21 cellular contexts compared by ENCODE assay signal in the genomic region with DNA sequence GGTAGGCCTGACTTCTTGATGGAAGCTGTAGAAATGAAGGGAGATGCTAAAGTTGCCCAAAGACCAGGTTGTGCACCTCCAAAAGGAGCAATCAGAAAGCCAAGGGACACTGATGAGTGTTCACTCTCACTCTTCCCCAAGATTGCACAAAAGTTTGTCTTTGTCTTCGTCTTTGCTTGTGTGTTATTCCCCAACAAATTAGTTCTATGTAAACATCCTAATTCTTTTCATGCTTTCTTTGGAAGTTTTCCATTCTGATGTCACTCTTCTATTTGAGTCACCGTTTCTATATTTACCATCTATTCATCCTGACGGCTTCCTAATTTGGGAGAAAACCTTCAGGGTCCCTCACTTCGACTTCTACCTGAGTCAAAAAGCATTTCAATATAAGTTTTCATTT. TPM values are rescaled to one million over a fixed set of nuclear protein-coding genes. Genes with fewer than 3 reads are reported as not detected.
DNase-seq lines count a peak whose midpoint lies in the region; TF ChIP-seq lines count a peak whose summit lies in the region.
"Had no signal": no experiment of that assay in that cellular context is flagged by ENCODE, and none has a peak within 500 bp of the region (broad histone marks: within the 10 kb centered on the region; RNA-seq: fewer than 3 reads in every experiment).

No MANE protein-coding gene starts in this region.

- peaks cover 16% of the 10 kb centered on the region for H3K27me3 Mint-ChIP-seq in T-helper 2 cell treated with Interferon-gamma antibody and Interleukin-4, amounts not matched to agents 5 μg/mL and 100 μg/mL, for 36 hours (ENCODE audit: low read depth)
- peaks cover 8% of the 10 kb centered on the region for H3K27me3 Mint-ChIP-seq in type B pancreatic cell

- no peak overlapping the region for H3K23ac ChIP-seq in mesenchymal stem cell (ENCODE audit: low read length in 2 of 2)

- H4K8ac ChIP-seq in mesenchymal stem cell (ENCODE audit: low read length), result no peak overlapping the region

- peaks cover 3% of the 10 kb centered on the region for H3K4me1 ChIP-seq in OCI-LY7 (ENCODE audit: insufficient read depth, low read length, poor library complexity, severe bottlenecking)
- H3K4me1 ChIP-seq in mesenchymal stem cell (ENCODE audit: control insufficient read depth, insufficient read depth, low read depth, low read length), result peaks cover 9% of the 10 kb centered on the region
- H3K4me1 ChIP-seq: colonic mucosa, suprapubic skin had no signal

- H3K79me2 ChIP-seq in OCI-LY7 (ENCODE audit: insufficient read depth, low read depth, low read length), result no peaks in the 10 kb centered on the region

- H3K9me2 ChIP-seq in OCI-LY7 (ENCODE audit: insufficient read depth, low read length), result no peaks in the 10 kb centered on the region

- no peak overlapping the region for H3K4me3 ChIP-seq in OCI-LY7 (ENCODE audit: low read depth, low read length, poor library complexity, severe bottlenecking)
- H3K4me3 ChIP-seq in mesenchymal stem cell (ENCODE audit: insufficient read depth in 1 of 2, low read depth in 1 of 2, low read length in 2 of 2), result no peak overlapping the region
- H3K4me3 ChIP-seq: colonic mucosa, left lung, right atrium auricular region, suprapubic skin had no signal

- no peaks in the 10 kb centered on the region for H3K79me1 ChIP-seq in mesenchymal stem cell (replicated peaks; ENCODE audit: low read length, poor library complexity, severe bottlenecking)

- H3K36me3 Mint-ChIP-seq in T-helper 2 cell treated with Interferon-gamma antibody and Interleukin-4, amounts not matched to agents 5 μg/mL and 100 μg/mL, for 36 hours (ENCODE audit: low read depth), result no peaks in the 10 kb centered on the region
- H3K36me3 Mint-ChIP-seq in type B pancreatic cell, result no peaks in the 10 kb centered on the region

- no peak overlapping the region for H2AK5ac ChIP-seq in mesenchymal stem cell (ENCODE audit: low read length, severe bottlenecking)

- H2BK15ac ChIP-seq in mesenchymal stem cell (ENCODE audit: low read depth, poor library complexity, severe bottlenecking), result no peak overlapping the region

- H3K9me3 Mint-ChIP-seq in T-helper 2 cell treated with Interferon-gamma antibody and Interleukin-4, amounts not matched to agents 5 μg/mL and 100 μg/mL, for 36 hours, result no peaks in the 10 kb centered on the region
- H3K9me3 Mint-ChIP-seq in type B pancreatic cell, result no peaks in the 10 kb centered on the region
- H3K9me3 Mint-ChIP-seq: activated CD4-positive, alpha-beta T cell treated with anti-CD3 and anti-CD28 coated beads, Interleukin-2, amount 10 ng/mL, durations not matched to agents 7 days and 5 days had no signal

- peak; percentile 20 for DNase-seq in COLO829 (ENCODE audit: low spot score)
- no peak for DNase-seq in OCI-LY7 (ENCODE audit: low spot score)
- peak; percentile 50 for DNase-seq in dedifferentiated amniotic fluid mesenchymal stem cell (ENCODE audit: extremely low spot score)
- peak; percentile 85 for DNase-seq in mesenchymal stem cell
- no peak for DNase-seq in germinal center (ENCODE audit: low spot score)
- no peak for DNase-seq in COR-L47 (lab: John Stamatoyannopoulos, UW)
- no peak for DNase-seq in T-helper 2 cell treated with Interferon-gamma antibody and Interleukin-4, amounts not matched to agents 5 μg/mL and 100 μg/mL, for 36 hours (ENCODE audit: low spot score)
- no peak for DNase-seq in type B pancreatic cell (ENCODE audit: extremely low spot score, unreplicated experiment)
- DNase-seq: activated CD4-positive, alpha-beta T cell treated with anti-CD3 and anti-CD28 coated beads, Interleukin-2, amount 10 ng/mL, durations not matched to agents 7 days and 5 days; activated gamma-delta T cell treated with Interleukin-2 at 50 U/mL for 16 hours; anterior cingulate cortex; colonic mucosa; DND-41; Karpas-422; left lung; NCI-H1105; stimulated activated CD4-positive, alpha-beta T cell treated with anti-CD3 and anti-CD28 coated beads, Interleukin-15, amount 100 ng/mL, for 24 hours; T-helper 1 cell had no signal

- H3K4ac ChIP-seq in mesenchymal stem cell (ENCODE audit: low read depth in 1 of 2, low read length in 2 of 2), result no peak overlapping the region

- H2BK12ac ChIP-seq in mesenchymal stem cell (ENCODE audit: low read length in 2 of 2), result no peak overlapping the region

- H3K18ac ChIP-seq in mesenchymal stem cell (ENCODE audit: low read depth in 1 of 2, low read length in 2 of 2), result no peak overlapping the region

- no peak overlapping the region for H3K4me2 ChIP-seq in OCI-LY7 (ENCODE audit: low read length)
- no peak overlapping the region for H3K4me2 ChIP-seq in mesenchymal stem cell (ENCODE audit: low read length, poor library complexity, severe bottlenecking)

- no peaks in the 10 kb centered on the region for H3K36me3 ChIP-seq in OCI-LY7 (ENCODE audit: insufficient read depth, low read length)
- H3K36me3 ChIP-seq in mesenchymal stem cell (ENCODE audit: control insufficient read depth in 1 of 2, insufficient read depth in 2 of 2, low read depth in 1 of 2, low read length in 2 of 2), result no peaks in the 10 kb centered on the region
- H3K36me3 ChIP-seq: colonic mucosa, left lung, right atrium auricular region, suprapubic skin had no signal

- CTCF ChIA-PET in OCI-LY7 (lab: Charles Lee; ENCODE audit: unreplicated experiment), result interaction anchor here (1.0 kb wide), 1 partner anchor 23 kb away, joined by 3 read pairs; no protein-coding TSS in a partner anchor

- peaks cover 9% of the 10 kb centered on the region for H3K4me1 Mint-ChIP-seq in T-helper 2 cell treated with Interferon-gamma antibody and Interleukin-4, amounts not matched to agents 5 μg/mL and 100 μg/mL, for 36 hours (ENCODE audit: low read depth)
- H3K4me1 Mint-ChIP-seq in type B pancreatic cell (ENCODE audit: unreplicated experiment), result peaks cover 5% of the 10 kb centered on the region

- H2BK5ac ChIP-seq in mesenchymal stem cell (ENCODE audit: low read depth, low read length, poor library complexity, severe bottlenecking), result no peak overlapping the region

- H2AFZ ChIP-seq in OCI-LY7 (ENCODE audit: low read length), result 0 out of 2 replicates have a peak overlapping the region, but pooled peaks have one; percentile 6
- H2AFZ ChIP-seq in mesenchymal stem cell (ENCODE audit: low read depth, low read length), result no peak overlapping the region

- no peaks in the 10 kb centered on the region for H4K20me1 ChIP-seq in OCI-LY7 (ENCODE audit: insufficient read depth, low read length)

- H3K27me3 ChIP-seq in mesenchymal stem cell (ENCODE audit: control insufficient read depth in 1 of 2, insufficient read depth in 1 of 2, low read length in 2 of 2), result peaks cover 2 to 6% of the 10 kb centered on the region in 2 experiments
- H3K27me3 ChIP-seq: colonic mucosa, right atrium auricular region had no signal

- H3K9me3 ChIP-seq in OCI-LY7 (ENCODE audit: low read length), result no peaks in the 10 kb centered on the region
- no peaks in the 10 kb centered on the region for H3K9me3 ChIP-seq in mesenchymal stem cell (ENCODE audit: control insufficient read depth, low read length)
- H3K9me3 ChIP-seq: colonic mucosa, left lung, right atrium auricular region, suprapubic skin had no signal

- BruUV-seq in OCI-LY7 (replicated peaks; lab: Mats Ljungman, UMichigan), result no TSS peak

- H3K4me3 Mint-ChIP-seq in T-helper 2 cell treated with Interferon-gamma antibody and Interleukin-4, amounts not matched to agents 5 μg/mL and 100 μg/mL, for 36 hours, result no peak overlapping the region
- no peak overlapping the region for H3K4me3 Mint-ChIP-seq in type B pancreatic cell
- H3K4me3 Mint-ChIP-seq: activated CD4-positive, alpha-beta T cell treated with anti-CD3 and anti-CD28 coated beads, Interleukin-2, amount 10 ng/mL, durations not matched to agents 7 days and 5 days had no signal

- H3K14ac ChIP-seq in mesenchymal stem cell (ENCODE audit: low read length in 2 of 2), result no peak overlapping the region

- H3K9ac ChIP-seq in mesenchymal stem cell (ENCODE audit: low read length), result no peak overlapping the region

- WGBS in mesenchymal stem cell, result 5% methylated on average over 4 of the region's 4 CpGs

- H3K27ac ChIP-seq in OCI-LY7 (ENCODE audit: low read depth, low read length, poor library complexity, severe bottlenecking), result no peak overlapping the region
- H3K27ac ChIP-seq in mesenchymal stem cell (ENCODE audit: low read length, poor library complexity, severe bottlenecking), result no peak overlapping the region
- H3K27ac ChIP-seq: colonic mucosa, left lung, right atrium auricular region, suprapubic skin had no signal

- TF ChIP-seq CTCF in OCI-LY7 (conservative IDR thresholded peaks at IDR 0.05; ENCODE audit: low read length), result no peak
- no peak for TF ChIP-seq CTCF in type B pancreatic cell (conservative IDR thresholded peaks at IDR 0.05)

- H4K91ac ChIP-seq in mesenchymal stem cell (ENCODE audit: low read length), result no peak overlapping the region

- H2BK120ac ChIP-seq in mesenchymal stem cell (ENCODE audit: low read depth, low read length), result no peak overlapping the region

- H3K27ac Mint-ChIP-seq in T-helper 2 cell treated with Interferon-gamma antibody and Interleukin-4, amounts not matched to agents 5 μg/mL and 100 μg/mL, for 36 hours, result no peak overlapping the region
- H3K27ac Mint-ChIP-seq in type B pancreatic cell, result no peak overlapping the region
- H3K27ac Mint-ChIP-seq: activated CD4-positive, alpha-beta T cell treated with anti-CD3 and anti-CD28 coated beads, Interleukin-2, amount 10 ng/mL, durations not matched to agents 7 days and 5 days had no signal

- intact Hi-C loops in OCI-LY7 (cut with micrococcal nuclease; ENCODE audit: unreplicated experiment), result loop anchor here (1.0 kb wide), 1 partner anchor 33 kb away; no protein-coding TSS in a partner anchor

- POLR2A ChIA-PET in OCI-LY7 (lab: Charles Lee), result interaction anchor here (0.6 to 2.0 kb wide), 2 partner anchors 33 to 235 kb away, joined by 3 to 4 read pairs; no protein-coding TSS in a partner anchor

RNA-seq across cellular contexts. Expression of a gene that starts 3.7 kb away (rescaled TPM):
- 0.41 and 0.75 TPM in 2 replicates for total RNA-seq in OCI-LY7 (2014; rRNA removed; shearing (Covaris generic))
- 0.46 and 0.90 TPM in 2 replicates for total RNA-seq in OCI-LY7 (2022)
- not detected for polyA plus RNA-seq in mesenchymal stem cell (2013, experiment 1 of 2)
- polyA plus RNA-seq in mesenchymal stem cell (2013, experiment 2 of 2), result not detected
- 0.07 and 0.63 TPM in 2 replicates for total RNA-seq in type B pancreatic cell (ENCODE audit: low replicate concordance)

RNA-seq across cellular contexts. Expression of a gene that starts 13.1 kb away (rescaled TPM):
- not detected in 2 replicates for total RNA-seq in OCI-LY7 (2014; rRNA removed; shearing (Covaris generic))
- total RNA-seq in OCI-LY7 (2022) (not detected in 2 replicates), type B pancreatic cell (ENCODE audit: low replicate concordance) (not detected in 2 replicates)
- not detected for polyA plus RNA-seq in mesenchymal stem cell (2013, experiment 1 of 2)
- not detected for polyA plus RNA-seq in mesenchymal stem cell (2013, experiment 2 of 2)
- total RNA-seq: activated CD4-positive, alpha-beta T cell treated with anti-CD3 and anti-CD28 coated beads, Interleukin-2, amount 10 ng/mL, durations not matched to agents 7 days and 5 days; colonic mucosa; left lung; right atrium auricular region; Right ventricle myocardium inferior; suprapubic skin had no signal

RNA-seq across cellular contexts. Expression of a gene that starts 44.7 kb away (rescaled TPM):
- total RNA-seq in OCI-LY7 (2014; rRNA removed; shearing (Covaris generic)), result 3.4 and 3.5 TPM in 2 replicates
- total RNA-seq in OCI-LY7 (2022) (11.9 and 12.5 TPM in 2 replicates), type B pancreatic cell (ENCODE audit: low replicate concordance) (10.1 and 11.3 TPM in 2 replicates)
- 4.4 TPM for polyA plus RNA-seq in mesenchymal stem cell (2013, experiment 1 of 2)
- 4.4 TPM for polyA plus RNA-seq in mesenchymal stem cell (2013, experiment 2 of 2)

Comparison
In these comparisons a context has a peak if more than half of its experiments do, and no peak if none do; other contexts are left out.
1. DNase-seq: peak in COLO829 (single experiment), dedifferentiated amniotic fluid mesenchymal stem cell (single experiment) and mesenchymal stem cell (single experiment); none in OCI-LY7 (single experiment), germinal center (single experiment), COR-L47 (single experiment), T-helper 2 cell treated with Interferon-gamma antibody and Interleukin-4, amounts not matched to agents 5 μg/mL and 100 μg/mL, for 36 hours (single experiment) and type B pancreatic cell (single experiment).